In the genomic region with DNA sequence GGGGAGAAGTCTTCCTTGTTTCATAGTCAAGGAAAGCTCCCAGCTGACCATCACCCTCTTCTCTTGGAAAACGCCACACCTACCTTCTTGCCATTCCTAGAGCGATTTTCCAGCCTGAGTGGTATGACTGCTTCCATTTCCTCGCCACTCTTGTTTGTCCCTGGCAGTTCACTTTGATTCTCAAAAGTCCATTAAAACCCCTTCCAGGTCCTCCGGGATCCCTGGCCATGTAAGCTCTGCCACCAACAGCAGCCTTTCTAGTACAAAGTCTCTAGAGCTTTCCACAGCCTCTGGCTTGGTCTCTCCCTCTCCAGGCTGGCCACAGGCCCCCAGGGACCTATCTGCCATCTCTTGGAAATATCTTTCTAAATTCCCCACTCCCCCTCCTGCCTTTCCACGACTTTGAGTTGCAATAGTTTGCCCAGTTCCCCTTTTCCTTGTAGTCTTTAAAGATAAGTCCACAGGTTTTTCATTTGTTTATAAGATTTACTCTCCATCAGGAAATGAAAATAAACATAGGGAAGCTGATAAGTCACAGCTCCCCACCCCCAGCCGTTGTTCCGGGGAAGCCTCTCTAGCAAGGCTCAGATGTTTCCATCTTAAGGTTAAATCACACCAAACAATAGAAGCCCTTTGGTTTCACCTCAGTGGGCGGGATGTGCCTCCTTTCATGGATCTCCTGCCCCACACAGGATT, we compare ENCODE assay signal across 1 cellular context.
TF ChIP-seq lines count a peak whose summit lies in the region.

No MANE protein-coding gene starts in this region.

TF ChIP-seq in H1, 55 proteins besides CTCF, POLR2A, EP300 and RAD21:
- no peak for TF ChIP-seq NANOG (IDR thresholded peaks at IDR 0.05; ENCODE audit: insufficient read depth, low read depth, low read length, poor library complexity, severe bottlenecking)
- no peak for TF ChIP-seq TBP (IDR thresholded peaks at IDR 0.05; ENCODE audit: low read depth, low read length)
- no peak for TF ChIP-seq TAF1 (IDR thresholded peaks at IDR 0.05; ENCODE audit: low read depth, low read length)
